Comparison of ENCODE assay signal across 28 cellular contexts in genomic region chr9:132602207-132602606, GRCh38. TPM values are rescaled to one million over a fixed set of nuclear protein-coding genes. Genes with fewer than 3 reads are reported as not detected.
DNase-seq lines count a peak whose midpoint lies in the region; TF ChIP-seq lines count a peak whose summit lies in the region.
"Had no signal": no experiment of that assay in that cellular context is flagged by ENCODE, and none has a peak within 500 bp of the region (broad histone marks: within the 10 kb centered on the region; RNA-seq: fewer than 3 reads in every experiment).

No MANE protein-coding gene starts in this region.

- CTCF ChIA-PET in RWPE1 (lab: Yijun Ruan, JAX) = no interaction called here

- no peaks in the 10 kb centered on the region for H3K9me3 Mint-ChIP-seq in endothelial cell (ENCODE audit: unreplicated experiment)
- H3K9me3 Mint-ChIP-seq: CD8-positive, alpha-beta memory T cell; IgD-negative memory B cell had no signal

- TF ChIP-seq POLR2A in suprapubic skin (IDR thresholded peaks at IDR 0.05) = no peak

- no peak overlapping the region for H3K4me3 ChIP-seq in Jurkat, Clone E6-1 (ENCODE audit: low read length)
- H3K4me3 ChIP-seq in suprapubic skin = no peak overlapping the region
- H3K4me3 ChIP-seq: SJSA1 had no signal

- peaks cover 5% of the 10 kb centered on the region for H3K27me3 Mint-ChIP-seq in endothelial cell (ENCODE audit: unreplicated experiment)
- H3K27me3 Mint-ChIP-seq: IgD-negative memory B cell had no signal

- H3K36me3 ChIP-seq in suprapubic skin = peaks cover 64% of the 10 kb centered on the region

- H3K27me3 ChIP-seq in suprapubic skin = no peaks in the 10 kb centered on the region
- H3K27me3 ChIP-seq: SJSA1 had no signal

- 84% methylated on average over 3 of the region's 3 CpGs for WGBS in suprapubic skin

- POLR2A ChIA-PET in RWPE1 (lab: Yijun Ruan, JAX; ENCODE audit: low non-redundant PET) = no interaction called here

- H3K27ac ChIP-seq in suprapubic skin = no peak overlapping the region
- no peak overlapping the region for H3K27ac ChIP-seq in RWPE1
- H3K27ac ChIP-seq: C4-2B, SJSA1 had no signal

- no peak for TF ChIP-seq CTCF in endothelial cell (IDR thresholded peaks at IDR 0.05; ENCODE audit: unreplicated experiment)
- TF ChIP-seq CTCF in suprapubic skin (IDR thresholded peaks at IDR 0.05) = no peak
- no peak for TF ChIP-seq CTCF in RWPE1 (conservative IDR thresholded peaks at IDR 0.05; ENCODE audit: low read depth)

- peak overlapping the region; percentile 70 for H3K27ac Mint-ChIP-seq in endothelial cell (ENCODE audit: unreplicated experiment)
- H3K27ac Mint-ChIP-seq: CD8-positive, alpha-beta memory T cell; IgD-negative memory B cell had no signal

- H3K9me3 ChIP-seq in suprapubic skin = no peaks in the 10 kb centered on the region
- H3K9me3 ChIP-seq: SJSA1 had no signal

- DNase-seq in AG08396 (ENCODE audit: low spot score) (peak; percentile 26), astrocyte of the hippocampus (ENCODE audit: low read depth, low spot score) (peak; percentile 31), endothelial cell (ENCODE audit: low spot score) (no peak), suprapubic skin (ENCODE audit: low spot score in 2 of 2) (no peak), GM19240 (ENCODE audit: insufficient read length, low spot score) (no peak), RWPE1 (ENCODE audit: low spot score) (no peak)
- DNase-seq in Jurkat, Clone E6-1 (ENCODE audit: low read depth, low spot score) = peak; percentile 11
- DNase-seq in stimulated activated CD4-positive, alpha-beta T cell treated with anti-CD3 and anti-CD28 coated beads, Interleukin-4, amount 100 ng/mL, for 24 hours = no peak
- DNase-seq: 8988T; ACHN; CD8-positive, alpha-beta memory T cell; DMS79 treated with DMSO at 0.1 percent for 48 hours; GF-D8; NCI-H1105 treated with DMSO at 0.1 percent for 48 hours; NCI-H146; NCI-H1930; NCI-H2107; NCI-H524 treated with DMSO at 0.1 percent for 48 hours; NCI-H774; NK-92 treated with Interleukin-12 subunit alpha and Interleukin-12 subunit beta, amount 100 ng/mL, for 24 hours; PC-3 had no signal

- H3K4me3 Mint-ChIP-seq in endothelial cell (ENCODE audit: unreplicated experiment) = no peak overlapping the region
- H3K4me3 Mint-ChIP-seq: CD8-positive, alpha-beta memory T cell; IgD-negative memory B cell had no signal

- peaks cover 69% of the 10 kb centered on the region for H3K4me1 Mint-ChIP-seq in endothelial cell (ENCODE audit: unreplicated experiment)
- H3K4me1 Mint-ChIP-seq: CD8-positive, alpha-beta memory T cell had no signal

- H3K4me1 ChIP-seq in suprapubic skin = no peaks in the 10 kb centered on the region
- H3K4me1 ChIP-seq: SJSA1 had no signal

- peaks cover 25% of the 10 kb centered on the region for H3K36me3 Mint-ChIP-seq in endothelial cell (ENCODE audit: low read depth, unreplicated experiment)

- TF ChIP-seq EP300 in suprapubic skin (IDR thresholded peaks at IDR 0.05) = no peak

RNA-seq across cellular contexts. Expression of gene BARHL1, which starts 19.8 kb away (rescaled TPM):
- polyA plus RNA-seq in Jurkat, Clone E6-1 (2012; ENCODE audit: insufficient read depth, insufficient read length) = not detected
- total RNA-seq in endothelial cell (ENCODE audit: unreplicated experiment) = 2.4 TPM
- not detected for total RNA-seq in suprapubic skin
- total RNA-seq: CD8-positive, alpha-beta memory T cell; H4; LHCN-M2; MCF 10A; PC-3; Right ventricle myocardium inferior; SJSA1 had no signal
- polyA plus RNA-seq: CD8-positive, alpha-beta memory T cell; IgD-negative memory B cell had no signal

Comparison
In these comparisons a context has a peak if more than half of its experiments do, and no peak if none do; other contexts are left out.
1. DNase-seq: peak in AG08396 (single experiment), Jurkat, Clone E6-1 (single experiment) and astrocyte of the hippocampus (single experiment); none in endothelial cell (single experiment), suprapubic skin (0 of 2), GM19240 (single experiment), stimulated activated CD4-positive, alpha-beta T cell treated with anti-CD3 and anti-CD28 coated beads, Interleukin-4, amount 100 ng/mL, for 24 hours (single experiment) and RWPE1 (single experiment).